9 cellular contexts compared by ENCODE assay signal in genomic region chr11:2444301-2445106, GRCh38. TPM values are rescaled to one million over a fixed set of nuclear protein-coding genes. Genes with fewer than 3 reads are reported as not detected.
DNase-seq lines count a peak whose midpoint lies in the region; ATAC-seq and TF ChIP-seq lines count a peak whose summit lies in the region.
"Had no signal": no experiment of that assay in that cellular context is flagged by ENCODE, and none has a peak within 500 bp of the region (broad histone marks: within the 10 kb centered on the region; RNA-seq: fewer than 3 reads in every experiment).

Gene KCNQ1, plus strand, starts transcription at chr11:2445008. Its CDS starts 91 bp downstream, at chr11:2445099.
Gene TRPM5, minus strand, starts transcription at chr11:2444514. Its CDS starts 21,478 bp downstream, at chr11:2423036.

- peak within 1 kb of the TSS; percentile 80 for H3K4me2 ChIP-seq in parathyroid adenoma (ENCODE audit: low read length)

- TF ChIP-seq CTCF in Caco-2 (IDR thresholded peaks at IDR 0.05; ENCODE audit: insufficient read depth in 1 of 2, low read depth in 1 of 2, low read length in 1 of 2, severe bottlenecking in 1 of 2, unreplicated experiment in 1 of 2) (no peak), esophagus squamous epithelium (IDR thresholded peaks at IDR 0.05) (peak in 1 of 6 experiments; percentile 15), parathyroid adenoma (IDR thresholded peaks at IDR 0.05) (no peak), tibial nerve (IDR thresholded peaks at IDR 0.05) (peak in 1 of 5 experiments; percentile 10)

- H3K9ac ChIP-seq in parathyroid adenoma: no peak within 1 kb of the TSS

- intact Hi-C loops in Caco-2 (cut with micrococcal nuclease; ENCODE audit: unreplicated experiment): no loop called here
- intact Hi-C loops in esophagus squamous epithelium (cut with DNase I): no loop called here

- TF ChIP-seq POLR2A in esophagus squamous epithelium (IDR thresholded peaks at IDR 0.05) (peak in 2 of 4 donors; percentile 40 to 47), tibial nerve (IDR thresholded peaks at IDR 0.05) (peak; percentile 33)

- H3K79me2 ChIP-seq in parathyroid adenoma: peaks cover 15% of the 10 kb centered on the region

- no TSS peak for BruUV-seq in Caco-2 (replicated peaks; lab: Mats Ljungman, UMichigan)

- POLR2A ChIA-PET in Caco-2 (lab: Charles Lee): no interaction called here

- H3K36me3 ChIP-seq in Caco-2 (ENCODE audit: control insufficient read depth, insufficient read depth, low read length) (no peaks in the 10 kb centered on the region), esophagus squamous epithelium (no peaks in the 10 kb centered on the region), parathyroid adenoma (ENCODE audit: control insufficient read depth, insufficient read depth, low read length) (no peaks in the 10 kb centered on the region), tibial nerve (no peaks in the 10 kb centered on the region)

- peak within 1 kb of the TSS; percentile 70 for H3K4me3 Mint-ChIP-seq in Caco-2 (ENCODE audit: unreplicated experiment)

- H3K4me1 ChIP-seq in Caco-2 (no peaks in the 10 kb centered on the region), esophagus squamous epithelium (peaks cover 20 to 40% (median 20%) of the 10 kb centered on the region in 3 donors), parathyroid adenoma (no peaks in the 10 kb centered on the region), tibial nerve (peaks cover 0 to 19% (median 8%) of the 10 kb centered on the region in 4 donors)

- H3K27me3 Mint-ChIP-seq in Caco-2 (ENCODE audit: insufficient read depth, unreplicated experiment): peaks cover 13% of the 10 kb centered on the region

- no peak within 1 kb of the TSS for H3K27ac Mint-ChIP-seq in Caco-2 (ENCODE audit: unreplicated experiment)

- CTCF ChIA-PET in Caco-2 (lab: Charles Lee): no interaction called here

- H3K27ac ChIP-seq in esophagus squamous epithelium: no peak within 1 kb of the TSS
- peak within 1 kb of the TSS; percentile 24 for H3K27ac ChIP-seq in parathyroid adenoma
- peak within 1 kb of the TSS in 1 of 4 donors; percentile 68 for H3K27ac ChIP-seq in tibial nerve

- WGBS in esophagus squamous epithelium, 2 donors: 4% methylated on average over 9 of the region's 76 CpGs; no CpG with 5 or more reads in 1 of the 2 donors
- WGBS in tibial nerve, 2 donors: 3% methylated on average over 23 to 37 of the region's 76 CpGs

- TF ChIP-seq EP300 in tibial nerve (IDR thresholded peaks at IDR 0.05): no peak

- H3K9me3 ChIP-seq in Caco-2 (no peaks in the 10 kb centered on the region), esophagus squamous epithelium (no peaks in the 10 kb centered on the region), parathyroid adenoma (ENCODE audit: control insufficient read depth, low read length) (no peaks in the 10 kb centered on the region), tibial nerve (peaks cover 0 to 10% (median 0%) of the 10 kb centered on the region in 4 donors)

- DNase-seq in Caco-2: peak in 1 of 2 experiments; percentile 83
- peak; percentile 76 for DNase-seq in NCI-H2196 (lab: John Stamatoyannopoulos, UW; ENCODE audit: unreplicated experiment)
- DNase-seq in activated CD8-positive, alpha-beta memory T cell treated with anti-CD3 and anti-CD28 coated beads, Interleukin-2, amount 50 U/mL, for 4 hours: peak; percentile 78
- no peak for DNase-seq in esophagus squamous epithelium (lab: John Stamatoyannopoulos, UW)
- no peak for DNase-seq in tibial nerve (ENCODE audit: low spot score in 2 of 2)

- ATAC-seq in GM18502 (IDR thresholded peaks at IDR 0.05; ENCODE audit: poor library complexity, unreplicated experiment): no peak
- ATAC-seq in HG03135 (IDR thresholded peaks at IDR 0.05; ENCODE audit: unreplicated experiment): no peak

- no peaks in the 10 kb centered on the region for H3K36me3 Mint-ChIP-seq in Caco-2 (ENCODE audit: insufficient read depth, unreplicated experiment)

- peaks cover 6% of the 10 kb centered on the region for H3K27me3 ChIP-seq in Caco-2 (replicated peaks; ENCODE audit: control insufficient read depth, insufficient read depth, low read length)
- H3K27me3 ChIP-seq in esophagus squamous epithelium: peaks cover 0 to 91% (median 0%) of the 10 kb centered on the region in 4 donors
- H3K27me3 ChIP-seq in parathyroid adenoma (ENCODE audit: control insufficient read depth, insufficient read depth, low read length): no peaks in the 10 kb centered on the region
- peaks cover 0 to 64% of the 10 kb centered on the region in 2 donors for H3K27me3 ChIP-seq in tibial nerve

- no peaks in the 10 kb centered on the region for H3K9me3 Mint-ChIP-seq in Caco-2 (ENCODE audit: unreplicated experiment)

- peak within 1 kb of the TSS; percentile 46 for H2AFZ ChIP-seq in parathyroid adenoma

- H3K4me3 ChIP-seq in Caco-2 (ENCODE audit: low read depth, low read length) (peak within 1 kb of the TSS; percentile 39), esophagus squamous epithelium (peak within 1 kb of the TSS; percentile 9 to 66 (median 36)), parathyroid adenoma (ENCODE audit: low read depth, low read length) (peak within 1 kb of the TSS; percentile 52), tibial nerve (peak within 1 kb of the TSS in 3 of 4 donors; percentile 9 to 49 (median 49))

- H3K4me1 Mint-ChIP-seq in Caco-2 (ENCODE audit: low read depth, unreplicated experiment): no peaks in the 10 kb centered on the region

RNA-seq across cellular contexts. Expression of gene KCNQ1, which starts in this region (rescaled TPM):
- total RNA-seq in Caco-2 (2022) (0.72 and 1.0 TPM in 2 replicates), esophagus squamous epithelium (1 to 10 TPM in 1 of 4 donors, under 1 TPM in 3; 0.61 to 3.1 (median 0.72) TPM), tibial nerve (10 to 100 TPM in 1 of 4 donors, 1 to 10 TPM in 3; 3.5 to 11.4 (median 7.5) TPM)
- total RNA-seq: fibroblast of lung had no signal

RNA-seq across cellular contexts. Expression of gene TRPM5, which starts in this region (rescaled TPM):
- not detected in 2 replicates for total RNA-seq in Caco-2 (2022)
- not detected for total RNA-seq in esophagus squamous epithelium
- not detected for total RNA-seq in tibial nerve
- total RNA-seq: fibroblast of lung had no signal

Comparison
In these comparisons a context has a peak if more than half of its experiments do, and no peak if none do; other contexts are left out.
1. DNase-seq: peak in NCI-H2196 (single experiment) and activated CD8-positive, alpha-beta memory T cell treated with anti-CD3 and anti-CD28 coated beads, Interleukin-2, amount 50 U/mL, for 4 hours (single experiment); none in esophagus squamous epithelium (single experiment) and tibial nerve (0 of 2).
2. Peak in every context shown above with its lines, with median percentiles within 50 percentile points of each other: H3K4me3 ChIP-seq.